In the genomic region with DNA sequence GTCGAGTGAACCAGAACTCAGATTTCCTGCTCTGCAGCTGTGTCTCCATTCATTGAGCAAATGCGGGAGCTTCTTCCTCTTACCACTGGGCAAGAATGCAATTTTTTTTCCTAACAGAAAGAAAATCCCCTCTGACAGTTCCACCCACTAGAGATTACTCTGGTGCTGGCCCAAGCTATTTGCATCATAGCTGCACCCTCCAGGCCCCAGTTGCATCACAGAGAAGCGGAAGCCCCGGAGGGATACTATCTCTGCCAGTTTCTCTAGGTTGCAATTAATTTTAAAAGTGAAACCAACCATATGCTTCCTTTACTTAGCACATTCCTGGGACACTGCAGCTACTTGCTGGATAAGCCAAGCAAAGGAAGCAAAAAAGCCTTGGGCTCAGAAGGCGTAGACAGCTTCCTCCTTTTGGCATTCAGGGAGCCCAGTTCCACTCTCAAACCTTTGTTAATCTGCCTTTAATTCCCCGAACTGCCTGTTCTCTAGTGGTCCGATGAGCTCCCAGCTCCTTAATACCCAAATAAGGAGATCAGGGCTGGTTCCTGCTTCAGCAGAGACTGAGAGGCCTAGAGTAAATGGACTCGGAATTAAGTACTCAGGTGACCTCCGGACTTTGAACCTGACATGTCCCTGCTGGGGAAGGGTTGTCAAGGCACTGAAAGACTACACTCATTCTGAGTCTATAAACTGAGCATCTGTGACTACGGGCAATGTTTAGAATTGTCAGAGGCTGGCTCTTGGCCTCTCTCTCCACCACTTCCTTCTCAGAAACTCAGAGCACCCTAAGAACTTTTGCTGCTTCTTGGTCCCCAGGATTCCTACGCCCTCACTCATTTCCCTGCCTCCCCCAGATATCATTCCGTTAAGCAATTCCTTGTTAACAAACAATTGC, we compare ENCODE assay signal across 8 cellular contexts.
DNase-seq lines count a peak whose midpoint lies in the region; ATAC-seq, FAIRE-seq and TF ChIP-seq lines count a peak whose summit lies in the region.

No MANE protein-coding gene starts in this region.

- H3K9me3 Mint-ChIP-seq in activated B cell treated with CpG ODN at 0.5 μM for 24 hours: no peaks in the 10 kb centered on the region

- H3K27me3 Mint-ChIP-seq in activated B cell treated with CpG ODN at 0.5 μM for 24 hours: no peaks in the 10 kb centered on the region

- TF ChIP-seq CTCF in activated B cell treated with CpG ODN at 0.5 μM for 24 hours (IDR thresholded peaks at IDR 0.05) (no peak), ovary (IDR thresholded peaks at IDR 0.05) (no peak), GM10248 (IDR thresholded peaks at IDR 0.05; ENCODE audit: control extremely low read depth, extremely low read depth, low read depth, missing control alignments) (no peak)

- peak overlapping the region; percentile 24 for H3K4me3 Mint-ChIP-seq in activated B cell treated with CpG ODN at 0.5 μM for 24 hours

- peaks cover 3% of the 10 kb centered on the region for H3K4me1 ChIP-seq in ovary (ENCODE audit: insufficient read depth)

- H3K27ac Mint-ChIP-seq in activated B cell treated with CpG ODN at 0.5 μM for 24 hours: peak overlapping the region; percentile 67

- DNase-seq in C1 segment of cervical spinal cord (lab: John Stamatoyannopoulos, UW): peak in 8 of 14 donors; percentile 8 to 45 (median 26)
- peak; percentile 75 for DNase-seq in HTR-8/SVneo (ENCODE audit: insufficient read length, low spot score)
- DNase-seq in activated B cell treated with CpG ODN at 0.5 μM for 24 hours: no peak
- DNase-seq in left cardiac atrium: peak; percentile 77
- peak; percentile 53 to 74 (median 65) for DNase-seq in ovary
- no peak for DNase-seq in erythroblast (lab: John Stamatoyannopoulos, UW)
- DNase-seq in GM10248 (ENCODE audit: extremely low spot score): no peak

- no peak for TF ChIP-seq EP300 in ovary (IDR thresholded peaks at IDR 0.05)

- intact Hi-C loops in activated B cell treated with CpG ODN at 0.5 μM for 24 hours (cut with micrococcal nuclease): no loop called here
- intact Hi-C loops in left cardiac atrium (cut with DNase I): no loop called here
- intact Hi-C loops in ovary (cut with DNase I): no loop called here

- TF ChIP-seq POLR2A in ovary (IDR thresholded peaks at IDR 0.05): no peak
- TF ChIP-seq POLR2A in erythroblast (IDR thresholded peaks at IDR 0.05; ENCODE audit: low read length): no peak

- no peaks in the 10 kb centered on the region for H3K36me3 Mint-ChIP-seq in activated B cell treated with CpG ODN at 0.5 μM for 24 hours (ENCODE audit: low read depth)

- H3K4me1 Mint-ChIP-seq in activated B cell treated with CpG ODN at 0.5 μM for 24 hours: peaks cover 34% of the 10 kb centered on the region

- POLR2A ChIA-PET in activated B cell treated with CpG ODN at 0.5 μM for 24 hours (lab: Charles Lee): interaction anchor here (0.6 to 1.0 kb wide), 3 partner anchors 12 to 305 kb away, joined by 3 read pairs; no protein-coding TSS in a partner anchor
- POLR2A ChIA-PET in GM10248 (lab: Yijun Ruan, JAX): no interaction called here

- FAIRE-seq in HTR-8/SVneo (lab: Jason Lieb, UNC): no peak

- ATAC-seq in activated B cell treated with CpG ODN at 0.5 μM for 24 hours (ENCODE audit: low read depth) (peak; percentile 80), left cardiac atrium (peak; percentile 96 to 98), GM18861 (IDR thresholded peaks at IDR 0.05; ENCODE audit: unreplicated experiment) (no peak)

- CTCF ChIA-PET in activated B cell treated with CpG ODN at 0.5 μM for 24 hours (lab: Charles Lee) (interaction anchor here (1.4 kb wide), 1 partner anchor 297 kb away, joined by 3 read pairs; no protein-coding TSS in a partner anchor), GM10248 (lab: Yijun Ruan, JAX) (interaction anchor here (1.0 kb wide), 1 partner anchor 132 kb away, joined by 3 read pairs; no protein-coding TSS in a partner anchor)

- WGBS in ovary, 3 donors: 16 to 20% (median 19%) methylated on average over 12 of the region's 12 CpGs

- peak overlapping the region; percentile 35 for H3K4me3 ChIP-seq in ovary

- no peaks in the 10 kb centered on the region for H3K36me3 ChIP-seq in ovary

- no peaks in the 10 kb centered on the region for H3K9me3 ChIP-seq in ovary

- H3K27me3 ChIP-seq in ovary: no peaks in the 10 kb centered on the region

- peak overlapping the region in 1 of 2 donors; percentile 67 for H3K27ac ChIP-seq in ovary

Comparison
In these comparisons a context has a peak if more than half of its experiments do, and no peak if none do; other contexts are left out.
1. DNase-seq: peak in C1 segment of cervical spinal cord (8 of 14), HTR-8/SVneo (single experiment), left cardiac atrium (single experiment) and ovary (5 of 5); none in activated B cell treated with CpG ODN at 0.5 μM for 24 hours (single experiment), erythroblast (0 of 2) and GM10248 (single experiment).